1 cellular context compared by ENCODE assay signal in the genomic region with DNA sequence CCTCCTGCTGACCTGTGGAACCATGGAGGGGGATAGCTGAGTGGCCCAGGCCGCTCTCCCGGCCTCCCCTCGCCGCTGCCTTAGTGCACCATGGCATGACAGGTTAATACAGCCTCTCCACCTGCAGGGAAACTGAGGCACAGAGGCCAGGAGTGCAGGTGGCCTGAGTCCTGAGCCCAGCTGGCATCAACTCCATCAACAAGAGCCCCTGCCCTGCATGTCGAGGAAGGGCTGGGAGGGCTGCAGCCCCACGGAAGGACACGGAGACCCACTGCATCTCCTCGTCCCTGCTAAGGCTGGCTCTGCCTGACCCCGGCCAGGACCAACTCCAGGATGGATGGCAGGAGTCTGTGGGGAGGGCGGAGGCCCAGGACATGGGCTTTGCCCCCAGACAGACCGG.
TF ChIP-seq lines count a peak whose summit lies in the region.

No MANE protein-coding gene starts in this region.

TF ChIP-seq in H1, 55 proteins besides CTCF, POLR2A, EP300 and RAD21:
- no peak for TF ChIP-seq RBBP5 (IDR thresholded peaks at IDR 0.05; ENCODE audit: borderline replicate concordance, low read depth, low read length)
